Comparison of ENCODE assay signal across 1 cellular context in genomic region chr17:66910651-66911285, GRCh38.
TF ChIP-seq lines count a peak whose summit lies in the region.

No MANE protein-coding gene starts in this region.

TF ChIP-seq in IMR-90, 13 proteins besides CTCF, POLR2A, EP300 and RAD21:
- TF ChIP-seq, protein P1, sequence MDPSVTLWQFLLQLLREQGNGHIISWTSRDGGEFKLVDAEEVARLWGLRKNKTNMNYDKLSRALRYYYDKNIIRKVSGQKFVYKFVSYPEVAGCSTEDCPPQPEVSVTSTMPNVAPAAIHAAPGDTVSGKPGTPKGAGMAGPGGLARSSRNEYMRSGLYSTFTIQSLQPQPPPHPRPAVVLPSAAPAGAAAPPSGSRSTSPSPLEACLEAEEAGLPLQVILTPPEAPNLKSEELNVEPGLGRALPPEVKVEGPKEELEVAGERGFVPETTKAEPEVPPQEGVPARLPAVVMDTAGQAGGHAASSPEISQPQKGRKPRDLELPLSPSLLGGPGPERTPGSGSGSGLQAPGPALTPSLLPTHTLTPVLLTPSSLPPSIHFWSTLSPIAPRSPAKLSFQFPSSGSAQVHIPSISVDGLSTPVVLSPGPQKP (IDR thresholded peaks at IDR 0.05; ENCODE audit: borderline replicate concordance, low read depth, low read length), result no peak
- TF ChIP-seq FOS (IDR thresholded peaks at IDR 0.05; ENCODE audit: low read depth, low read length), result no peak
- no peak for TF ChIP-seq SMC3 (IDR thresholded peaks at IDR 0.05; ENCODE audit: low read depth, low read length)
- TF ChIP-seq MXI1 (IDR thresholded peaks at IDR 0.05; ENCODE audit: borderline replicate concordance, low read depth, low read length), result no peak
- TF ChIP-seq RCOR1 (IDR thresholded peaks at IDR 0.05; ENCODE audit: insufficient replicate concordance, low read length), result no peak
- TF ChIP-seq BHLHE40 (IDR thresholded peaks at IDR 0.05; ENCODE audit: low read depth, low read length), result no peak
- no peak for TF ChIP-seq MAZ (IDR thresholded peaks at IDR 0.05; ENCODE audit: borderline replicate concordance, low read depth, low read length)
- TF ChIP-seq NFE2L2 (IDR thresholded peaks at IDR 0.05; ENCODE audit: low read depth, low read length), result no peak
- no peak for TF ChIP-seq MAFK (IDR thresholded peaks at IDR 0.05; ENCODE audit: low read depth, low read length)
- no peak for TF ChIP-seq RFX5 (IDR thresholded peaks at IDR 0.05; ENCODE audit: low read depth, low read length)
- TF ChIP-seq CHD1 (IDR thresholded peaks at IDR 0.05; ENCODE audit: low read depth, low read length), result no peak
- TF ChIP-seq USF2 (IDR thresholded peaks at IDR 0.05; ENCODE audit: low read depth, low read length), result no peak
- no peak for TF ChIP-seq CEBPB (IDR thresholded peaks at IDR 0.05; ENCODE audit: low read depth, low read length)
